16 cellular contexts compared by ENCODE assay signal in genomic region chrX:118632862-118633261, GRCh38.
DNase-seq lines count a peak whose midpoint lies in the region; ATAC-seq and TF ChIP-seq lines count a peak whose summit lies in the region.
"Had no signal": no experiment of that assay in that cellular context is flagged by ENCODE, and none has a peak within 500 bp of the region (broad histone marks: within the 10 kb centered on the region; RNA-seq: fewer than 3 reads in every experiment).

No MANE protein-coding gene starts in this region.

- peak overlapping the region; percentile 27 to 60 for H3K27ac Mint-ChIP-seq in natural killer cell
- peak overlapping the region in 1 of 2 donors; percentile 66 for H3K27ac Mint-ChIP-seq in natural killer cell treated with Interleukin-12 subunit alpha and Interleukin-12 subunit beta and Interleukin-15 and Interleukin-18, amount 100 ng/mL, for 72 hours
- peak overlapping the region; percentile 85 for H3K27ac Mint-ChIP-seq in stimulated activated naive B cell treated with anti-CD40 and anti-IgM and Interleukin-4, amounts not matched to agents 10 μg/mL and 1 μg/mL and 100 μg/mL, for 72 hours

- H3K36me3 Mint-ChIP-seq in natural killer cell: peaks cover 5% of the 10 kb centered on the region
- H3K36me3 Mint-ChIP-seq in natural killer cell treated with Interleukin-12 subunit alpha and Interleukin-12 subunit beta and Interleukin-15 and Interleukin-18, amount 100 ng/mL, for 72 hours: peaks cover 5% of the 10 kb centered on the region
- peaks cover 13 to 24% of the 10 kb centered on the region in 2 donors for H3K36me3 Mint-ChIP-seq in stimulated activated naive B cell treated with anti-CD40 and anti-IgM and Interleukin-4, amounts not matched to agents 10 μg/mL and 1 μg/mL and 100 μg/mL, for 72 hours

- ATAC-seq in natural killer cell (no peak), HG02981 (IDR thresholded peaks at IDR 0.05; ENCODE audit: unreplicated experiment) (peak; percentile 65), GM18907 (IDR thresholded peaks at IDR 0.05; ENCODE audit: unreplicated experiment) (no peak)
- no peak for ATAC-seq in natural killer cell treated with Interleukin-12 subunit alpha and Interleukin-12 subunit beta and Interleukin-15 and Interleukin-18, amount 100 ng/mL, for 72 hours
- ATAC-seq in stimulated activated naive B cell treated with anti-CD40 and anti-IgM and Interleukin-4, amounts not matched to agents 10 μg/mL and 1 μg/mL and 100 μg/mL, for 72 hours (replicated peaks): peak; percentile 78 to 80
- ATAC-seq: activated CD8-positive, alpha-beta T cell treated with anti-CD3 and anti-CD28 coated beads for 36 hours; esophagus mucosa; left cardiac atrium had no signal

- intact Hi-C loops in natural killer cell (cut with micrococcal nuclease): no loop called here

- H3K27me3 Mint-ChIP-seq in natural killer cell (ENCODE audit: low read depth in 2 of 2): no peaks in the 10 kb centered on the region
- H3K27me3 Mint-ChIP-seq in natural killer cell treated with Interleukin-12 subunit alpha and Interleukin-12 subunit beta and Interleukin-15 and Interleukin-18, amount 100 ng/mL, for 72 hours: no peaks in the 10 kb centered on the region
- no peaks in the 10 kb centered on the region for H3K27me3 Mint-ChIP-seq in stimulated activated naive B cell treated with anti-CD40 and anti-IgM and Interleukin-4, amounts not matched to agents 10 μg/mL and 1 μg/mL and 100 μg/mL, for 72 hours
- H3K27me3 Mint-ChIP-seq: activated CD8-positive, alpha-beta T cell treated with anti-CD3 and anti-CD28 coated beads for 36 hours had no signal

- DNase-seq in natural killer cell (no peak), OCI-M1 (lab: John Stamatoyannopoulos, UW) (peak; percentile 85), NCI-H748 treated with DMSO at 0.1 percent for 48 hours (lab: John Stamatoyannopoulos, UW) (no peak)
- DNase-seq in natural killer cell treated with Interleukin-12 subunit alpha and Interleukin-12 subunit beta and Interleukin-15 and Interleukin-18, amount 100 ng/mL, for 72 hours (ENCODE audit: low spot score): no peak
- DNase-seq in stimulated activated naive B cell treated with anti-CD40 and anti-IgM and Interleukin-4, amounts not matched to agents 10 μg/mL and 1 μg/mL and 100 μg/mL, for 72 hours: no peak
- no peak for DNase-seq in stimulated activated CD8-positive, alpha-beta memory T cell treated with anti-CD3 and anti-CD28 coated beads, Interleukin-4, amount 100 ng/mL, for 48 hours
- DNase-seq: activated CD8-positive, alpha-beta T cell treated with anti-CD3 and anti-CD28 coated beads for 36 hours; Caco-2; dermis blood vessel endothelial cell; left cardiac atrium; NCI-H524; posterior cingulate gyrus; T-helper 2 cell had no signal

- H3K4me1 Mint-ChIP-seq in natural killer cell: no peaks in the 10 kb centered on the region
- H3K4me1 Mint-ChIP-seq in natural killer cell treated with Interleukin-12 subunit alpha and Interleukin-12 subunit beta and Interleukin-15 and Interleukin-18, amount 100 ng/mL, for 72 hours (ENCODE audit: low read depth in 2 of 2): peaks cover 0 to 3% of the 10 kb centered on the region in 2 donors
- peaks cover 11 to 23% of the 10 kb centered on the region in 2 donors for H3K4me1 Mint-ChIP-seq in stimulated activated naive B cell treated with anti-CD40 and anti-IgM and Interleukin-4, amounts not matched to agents 10 μg/mL and 1 μg/mL and 100 μg/mL, for 72 hours

- no peaks in the 10 kb centered on the region for H3K9me3 Mint-ChIP-seq in natural killer cell
- H3K9me3 Mint-ChIP-seq in natural killer cell treated with Interleukin-12 subunit alpha and Interleukin-12 subunit beta and Interleukin-15 and Interleukin-18, amount 100 ng/mL, for 72 hours: no peaks in the 10 kb centered on the region
- H3K9me3 Mint-ChIP-seq in stimulated activated naive B cell treated with anti-CD40 and anti-IgM and Interleukin-4, amounts not matched to agents 10 μg/mL and 1 μg/mL and 100 μg/mL, for 72 hours: peaks cover 0 to 4% of the 10 kb centered on the region in 2 donors
- H3K9me3 Mint-ChIP-seq: activated CD8-positive, alpha-beta T cell treated with anti-CD3 and anti-CD28 coated beads for 36 hours had no signal

- no peak overlapping the region for H3K4me3 Mint-ChIP-seq in natural killer cell
- H3K4me3 Mint-ChIP-seq in natural killer cell treated with Interleukin-12 subunit alpha and Interleukin-12 subunit beta and Interleukin-15 and Interleukin-18, amount 100 ng/mL, for 72 hours: no peak overlapping the region
- H3K4me3 Mint-ChIP-seq in stimulated activated naive B cell treated with anti-CD40 and anti-IgM and Interleukin-4, amounts not matched to agents 10 μg/mL and 1 μg/mL and 100 μg/mL, for 72 hours: peak overlapping the region; percentile 11 to 39
- H3K4me3 Mint-ChIP-seq: activated CD8-positive, alpha-beta T cell treated with anti-CD3 and anti-CD28 coated beads for 36 hours had no signal

- no peak for TF ChIP-seq CTCF in natural killer cell (IDR thresholded peaks at IDR 0.05)

Comparison
In these comparisons a context has a peak if more than half of its experiments do, and no peak if none do; other contexts are left out.
1. ATAC-seq: peak in HG02981 (single experiment) and stimulated activated naive B cell treated with anti-CD40 and anti-IgM and Interleukin-4, amounts not matched to agents 10 μg/mL and 1 μg/mL and 100 μg/mL, for 72 hours (2 of 2); none in natural killer cell (0 of 3), natural killer cell treated with Interleukin-12 subunit alpha and Interleukin-12 subunit beta and Interleukin-15 and Interleukin-18, amount 100 ng/mL, for 72 hours (0 of 2) and GM18907 (single experiment).
2. H3K4me3 Mint-ChIP-seq: peak in stimulated activated naive B cell treated with anti-CD40 and anti-IgM and Interleukin-4, amounts not matched to agents 10 μg/mL and 1 μg/mL and 100 μg/mL, for 72 hours (2 of 2); none in natural killer cell (single experiment) and natural killer cell treated with Interleukin-12 subunit alpha and Interleukin-12 subunit beta and Interleukin-15 and Interleukin-18, amount 100 ng/mL, for 72 hours (single experiment).